9 cellular contexts compared by ENCODE assay signal in the genomic region with DNA sequence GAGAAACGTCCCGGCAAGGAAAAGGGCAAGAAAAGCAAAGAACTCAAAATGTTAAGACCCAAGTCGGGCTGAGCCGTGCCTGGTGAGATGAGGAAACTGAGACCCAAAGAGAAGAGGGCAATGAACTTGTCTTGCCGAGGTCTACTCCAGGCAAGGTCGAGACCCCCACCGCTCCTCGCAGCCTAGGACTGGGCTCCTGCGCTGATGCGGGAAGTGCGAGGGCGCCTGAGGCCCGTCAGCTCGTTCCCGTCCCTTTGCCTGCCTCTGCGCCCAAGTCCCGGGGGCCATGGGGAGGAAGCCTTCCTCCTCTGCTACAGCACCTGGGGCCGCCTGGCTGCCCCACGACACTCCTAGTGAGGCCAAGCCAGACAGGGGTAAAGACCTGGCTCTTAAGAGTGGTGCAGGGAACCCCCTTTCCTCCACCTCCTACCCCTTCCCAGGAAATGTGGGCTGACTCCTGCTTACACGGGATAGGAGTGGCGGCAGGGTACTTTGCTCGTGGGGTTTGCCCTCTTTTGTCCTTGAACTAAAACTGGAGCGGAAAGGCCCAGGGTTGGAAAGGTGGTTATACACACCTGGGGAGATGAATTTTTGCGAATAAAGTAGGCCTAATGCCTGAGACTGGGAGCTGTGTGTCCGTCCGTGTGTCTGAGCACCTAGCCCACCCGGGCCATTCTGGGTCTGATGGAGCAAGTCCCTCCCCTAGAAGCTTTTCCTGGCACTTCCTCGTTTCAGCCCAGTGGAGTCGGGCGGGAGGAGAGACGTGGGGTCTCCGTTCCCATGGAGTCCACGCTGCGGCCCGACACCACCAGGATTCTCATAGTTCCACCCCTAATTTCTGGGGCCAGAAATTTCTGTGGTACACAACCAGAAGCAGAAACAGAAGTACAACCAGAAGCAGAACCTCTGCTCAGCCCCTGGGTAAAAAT. TPM values are rescaled to one million over a fixed set of nuclear protein-coding genes. Genes with fewer than 3 reads are reported as not detected.
DNase-seq lines count a peak whose midpoint lies in the region; ATAC-seq and TF ChIP-seq lines count a peak whose summit lies in the region.
"Had no signal": no experiment of that assay in that cellular context is flagged by ENCODE, and none has a peak within 500 bp of the region (broad histone marks: within the 10 kb centered on the region; RNA-seq: fewer than 3 reads in every experiment).

No MANE protein-coding gene starts in this region.

- H3K27me3 ChIP-seq in CD4-positive, alpha-beta T cell (ENCODE audit: control insufficient read depth, insufficient read depth, low read length) = peaks cover 71% of the 10 kb centered on the region
- peaks cover 90% of the 10 kb centered on the region for H3K27me3 ChIP-seq in neural progenitor cell

- no peak for ATAC-seq in CD4-positive, alpha-beta T cell (ENCODE audit: poor library complexity)
- no peak for ATAC-seq in activated CD8-positive, alpha-beta T cell treated with anti-CD3 and anti-CD28 coated beads for 36 hours
- ATAC-seq in GM21717 (IDR thresholded peaks at IDR 0.05; ENCODE audit: unreplicated experiment) = no peak

- peak overlapping the region; percentile 93 for H2AFZ ChIP-seq in neural progenitor cell (replicated peaks)

- H3K4me3 ChIP-seq in neural progenitor cell = peak overlapping the region; percentile 75

- no peak for DNase-seq in CD4-positive, alpha-beta T cell
- DNase-seq in endothelial cell (ENCODE audit: low spot score) = peak; percentile 26
- peak; percentile 50 for DNase-seq in neural progenitor cell (ENCODE audit: low spot score)
- no peak for DNase-seq in activated CD8-positive, alpha-beta T cell treated with anti-CD3 and anti-CD28 coated beads for 36 hours
- DNase-seq in COLO829 (ENCODE audit: low spot score) = no peak
- DNase-seq in NCI-H1105 (lab: John Stamatoyannopoulos, UW) = no peak
- DNase-seq: foreskin keratinocyte had no signal

- POLR2A ChIA-PET in CD4-positive, alpha-beta T cell (lab: Charles Lee) = no interaction called here
- POLR2A ChIA-PET in activated CD8-positive, alpha-beta T cell treated with anti-CD3 and anti-CD28 coated beads for 36 hours (lab: Charles Lee) = interaction anchor here (0.6 kb wide), 1 partner anchor 215 kb away, joined by 3 read pairs; no protein-coding TSS in a partner anchor

- TF ChIP-seq CTCF in CD4-positive, alpha-beta T cell (IDR thresholded peaks at IDR 0.05) = no peak
- TF ChIP-seq CTCF in endothelial cell (IDR thresholded peaks at IDR 0.05; ENCODE audit: unreplicated experiment) (no peak), neural progenitor cell (IDR thresholded peaks at IDR 0.05) (no peak)
- TF ChIP-seq CTCF in activated CD8-positive, alpha-beta T cell treated with anti-CD3 and anti-CD28 coated beads for 36 hours (IDR thresholded peaks at IDR 0.05) = no peak

- intact Hi-C loops in CD4-positive, alpha-beta T cell (cut with DNase I, micrococcal nuclease) = no loop called here
- intact Hi-C loops in activated CD8-positive, alpha-beta T cell treated with anti-CD3 and anti-CD28 coated beads for 36 hours (cut with micrococcal nuclease) = no loop called here

- no peak overlapping the region for H3K27ac Mint-ChIP-seq in CD4-positive, alpha-beta T cell
- no peak overlapping the region for H3K27ac Mint-ChIP-seq in IgD-negative memory B cell
- H3K27ac Mint-ChIP-seq in endothelial cell (ENCODE audit: unreplicated experiment) = no peak overlapping the region
- H3K27ac Mint-ChIP-seq in neural progenitor cell = no peak overlapping the region
- H3K27ac Mint-ChIP-seq in activated CD8-positive, alpha-beta T cell treated with anti-CD3 and anti-CD28 coated beads for 36 hours = no peak overlapping the region

- H3K27me3 Mint-ChIP-seq in CD4-positive, alpha-beta T cell = peaks cover 73% of the 10 kb centered on the region
- H3K27me3 Mint-ChIP-seq in IgD-negative memory B cell (peaks cover 46% of the 10 kb centered on the region), endothelial cell (ENCODE audit: unreplicated experiment) (peaks cover 25% of the 10 kb centered on the region), neural progenitor cell (ENCODE audit: insufficient read depth, low read depth) (peaks cover 43% of the 10 kb centered on the region)
- peaks cover 56% of the 10 kb centered on the region for H3K27me3 Mint-ChIP-seq in activated CD8-positive, alpha-beta T cell treated with anti-CD3 and anti-CD28 coated beads for 36 hours

- H3K79me2 ChIP-seq in neural progenitor cell (ENCODE audit: low read depth) = no peaks in the 10 kb centered on the region

- H3F3A ChIP-seq in neural progenitor cell (ENCODE audit: low read depth) = peaks cover 17% of the 10 kb centered on the region

- H3K4me2 ChIP-seq in neural progenitor cell = peak overlapping the region; percentile 100

- no peak overlapping the region for H3K27ac ChIP-seq in CD4-positive, alpha-beta T cell (ENCODE audit: low read depth, low read length)
- no peak overlapping the region for H3K27ac ChIP-seq in neural progenitor cell
- H3K27ac ChIP-seq: foreskin keratinocyte had no signal

- H4K20me1 ChIP-seq in neural progenitor cell (ENCODE audit: low read depth) = peaks cover 16% of the 10 kb centered on the region

- CTCF ChIA-PET in CD4-positive, alpha-beta T cell (lab: Charles Lee) = no interaction called here
- CTCF ChIA-PET in activated CD8-positive, alpha-beta T cell treated with anti-CD3 and anti-CD28 coated beads for 36 hours (lab: Charles Lee) = interaction anchor here (1.1 kb wide), 1 partner anchor 31 kb away, joined by 3 read pairs; no protein-coding TSS in a partner anchor

- no peaks in the 10 kb centered on the region for H3K9me3 ChIP-seq in CD4-positive, alpha-beta T cell (ENCODE audit: control insufficient read depth, low read length)
- H3K9me3 ChIP-seq in neural progenitor cell (ENCODE audit: low read depth) = no peaks in the 10 kb centered on the region

- no peaks in the 10 kb centered on the region for H3K36me3 ChIP-seq in neural progenitor cell

- H3K9ac ChIP-seq in neural progenitor cell = no peak overlapping the region

- peaks cover 13% of the 10 kb centered on the region for H3K4me1 Mint-ChIP-seq in CD4-positive, alpha-beta T cell (ENCODE audit: low read depth)
- H3K4me1 Mint-ChIP-seq in IgD-negative memory B cell (peaks cover 9 to 11% (median 9%) of the 10 kb centered on the region in 3 donors), endothelial cell (ENCODE audit: unreplicated experiment) (peaks cover 9% of the 10 kb centered on the region), neural progenitor cell (peaks cover 27% of the 10 kb centered on the region)
- H3K4me1 Mint-ChIP-seq in activated CD8-positive, alpha-beta T cell treated with anti-CD3 and anti-CD28 coated beads for 36 hours (ENCODE audit: low read depth) = peaks cover 9% of the 10 kb centered on the region

- peaks cover 17% of the 10 kb centered on the region for H3K4me1 ChIP-seq in neural progenitor cell
- H3K4me1 ChIP-seq: foreskin keratinocyte had no signal

- H3K9me3 Mint-ChIP-seq in CD4-positive, alpha-beta T cell = no peaks in the 10 kb centered on the region
- H3K9me3 Mint-ChIP-seq in IgD-negative memory B cell (no peaks in the 10 kb centered on the region), endothelial cell (ENCODE audit: unreplicated experiment) (no peaks in the 10 kb centered on the region), neural progenitor cell (no peaks in the 10 kb centered on the region)
- H3K9me3 Mint-ChIP-seq in activated CD8-positive, alpha-beta T cell treated with anti-CD3 and anti-CD28 coated beads for 36 hours = no peaks in the 10 kb centered on the region

- H3K4me3 Mint-ChIP-seq in CD4-positive, alpha-beta T cell = peak overlapping the region; percentile 80
- H3K4me3 Mint-ChIP-seq in IgD-negative memory B cell (peak overlapping the region; percentile 62 to 90 (median 80)), endothelial cell (ENCODE audit: unreplicated experiment) (peak overlapping the region; percentile 96), neural progenitor cell (peak overlapping the region; percentile 86)
- H3K4me3 Mint-ChIP-seq in activated CD8-positive, alpha-beta T cell treated with anti-CD3 and anti-CD28 coated beads for 36 hours = no peak overlapping the region

- H3K36me3 Mint-ChIP-seq in CD4-positive, alpha-beta T cell (ENCODE audit: low read depth) = no peaks in the 10 kb centered on the region
- H3K36me3 Mint-ChIP-seq in IgD-negative memory B cell (no peaks in the 10 kb centered on the region), endothelial cell (ENCODE audit: low read depth, unreplicated experiment) (no peaks in the 10 kb centered on the region), neural progenitor cell (no peaks in the 10 kb centered on the region)
- no peaks in the 10 kb centered on the region for H3K36me3 Mint-ChIP-seq in activated CD8-positive, alpha-beta T cell treated with anti-CD3 and anti-CD28 coated beads for 36 hours (ENCODE audit: low read depth)

RNA-seq across cellular contexts. Expression of a gene that starts 1.1 kb away (rescaled TPM):
- total RNA-seq in CD4-positive, alpha-beta T cell = not detected
- polyA plus RNA-seq in IgD-negative memory B cell = 0.41 TPM
- total RNA-seq in endothelial cell (ENCODE audit: unreplicated experiment) (0.77 TPM), neural progenitor cell (ENCODE audit: low replicate concordance) (0.06 and 1.5 TPM in 2 replicates)
- total RNA-seq in activated CD8-positive, alpha-beta T cell treated with anti-CD3 and anti-CD28 coated beads for 36 hours = not detected
- total RNA-seq: foreskin keratinocyte had no signal
- polyA plus RNA-seq: foreskin keratinocyte had no signal

RNA-seq across cellular contexts. Expression of a gene that starts 38.7 kb away (rescaled TPM):
- total RNA-seq in CD4-positive, alpha-beta T cell = 10 to 100 TPM; 22.6 to 24.3 TPM
- 30.2 TPM for polyA plus RNA-seq in IgD-negative memory B cell
- total RNA-seq in endothelial cell (ENCODE audit: unreplicated experiment) = 13.1 TPM
- 37.4 and 53.8 TPM in 2 replicates for total RNA-seq in neural progenitor cell (ENCODE audit: low replicate concordance)
- total RNA-seq in activated CD8-positive, alpha-beta T cell treated with anti-CD3 and anti-CD28 coated beads for 36 hours = 10 to 100 TPM; 23.6 to 23.7 TPM

Comparison
In these comparisons a context has a peak if more than half of its experiments do, and no peak if none do; other contexts are left out.
1. DNase-seq: peak in endothelial cell (single experiment) and neural progenitor cell (single experiment); none in CD4-positive, alpha-beta T cell (0 of 10), activated CD8-positive, alpha-beta T cell treated with anti-CD3 and anti-CD28 coated beads for 36 hours (single experiment), COLO829 (single experiment) and NCI-H1105 (single experiment).